ENCODE assay signal across 25 cellular contexts in genomic region chr1:200991039-200991698, GRCh38. TPM values are rescaled to one million over a fixed set of nuclear protein-coding genes. Genes with fewer than 3 reads are reported as not detected.
DNase-seq lines count a peak whose midpoint lies in the region; ATAC-seq, FAIRE-seq and TF ChIP-seq lines count a peak whose summit lies in the region.
"Had no signal": no experiment of that assay in that cellular context is flagged by ENCODE, and none has a peak within 500 bp of the region (broad histone marks: within the 10 kb centered on the region; RNA-seq: fewer than 3 reads in every experiment).

No MANE protein-coding gene starts in this region.

- intact Hi-C loops in IMR-90 (cut with micrococcal nuclease) (no loop called here), left colon (cut with DNase I, micrococcal nuclease) (no loop called here)
- intact Hi-C loops in activated CD4-positive, alpha-beta T cell treated with anti-CD3 and anti-CD28 coated beads, Interleukin-2, amount 10 ng/mL, durations not matched to agents 24 days and 14 days (cut with micrococcal nuclease): no loop called here

- no peak for TF ChIP-seq RAD21 in IMR-90 (IDR thresholded peaks at IDR 0.05; ENCODE audit: low read length)

- no peak overlapping the region for H4K91ac ChIP-seq in IMR-90 (ENCODE audit: insufficient read depth, low read depth, low read length)

- H3K27ac ChIP-seq in IMR-90 (ENCODE audit: insufficient read depth, low read length) (no peak overlapping the region), angular gyrus (ENCODE audit: low read depth, low read length) (peak overlapping the region; percentile 41), GM23248 (no peak overlapping the region)
- H3K27ac ChIP-seq: SJCRH30 had no signal

- no peak overlapping the region for H3K27ac Mint-ChIP-seq in activated CD4-positive, alpha-beta T cell treated with anti-CD3 and anti-CD28 coated beads, Interleukin-2, amount 10 ng/mL, durations not matched to agents 24 days and 14 days
- H3K27ac Mint-ChIP-seq: B cell, HFFc6 had no signal

- no peaks in the 10 kb centered on the region for H3K79me2 ChIP-seq in GM23248 (ENCODE audit: insufficient read depth)

- no peak overlapping the region for H3K56ac ChIP-seq in IMR-90 (ENCODE audit: extremely low read depth, insufficient read depth, low read length)

- POLR2A ChIA-PET in IMR-90 (lab: Charles Lee; ENCODE audit: unreplicated experiment): no interaction called here

- H2AK9ac ChIP-seq in IMR-90 (replicated peaks; ENCODE audit: low read depth, low read length, poor library complexity): no peak overlapping the region

- no peak overlapping the region for H2AK5ac ChIP-seq in IMR-90 (ENCODE audit: low read depth, low read length)

- TF ChIP-seq CTCF in IMR-90 (conservative IDR thresholded peaks at IDR 0.05; ENCODE audit: low read depth, low read length): no peak

- no peak overlapping the region for H4K5ac ChIP-seq in IMR-90 (ENCODE audit: low read depth, low read length)

- no peaks in the 10 kb centered on the region for H3K9me1 ChIP-seq in IMR-90 (ENCODE audit: insufficient read depth, low read length)

- H3K36me3 ChIP-seq in IMR-90 (ENCODE audit: control insufficient read depth, insufficient read depth, low read length) (no peaks in the 10 kb centered on the region), GM23248 (ENCODE audit: low read depth) (no peaks in the 10 kb centered on the region)
- H3K36me3 ChIP-seq: HAP-1, SJCRH30 had no signal

- no peak overlapping the region for H2BK20ac ChIP-seq in IMR-90 (ENCODE audit: low read depth, low read length)

- no peak overlapping the region for H3K4me3 ChIP-seq in IMR-90 (ENCODE audit: insufficient read depth, low read depth, low read length)
- H3K4me3 ChIP-seq in GM23248: no peak overlapping the region
- H3K4me3 ChIP-seq: HAP-1, SJCRH30 had no signal

- H2AFZ ChIP-seq in IMR-90 (replicated peaks; ENCODE audit: low read length, poor library complexity): peak overlapping the region; percentile 11
- H2AFZ ChIP-seq in GM23248: no peak overlapping the region

- WGBS in IMR-90 (ENCODE audit: extremely low coverage in 2 of 2, insufficient read length in 1 of 2), 2 experiments: 75% methylated on average over 8 of the region's 14 CpGs; no CpG with 5 or more reads in 1 of the 2 experiments
- WGBS in GM23248 (ENCODE audit: low coverage in 1 of 2, low lambda C conversion rate in 2 of 2, missing lambda C conversion rate in 2 of 2), 2 experiments: 36 to 42% methylated on average over 13 to 14 of the region's 14 CpGs

- TF ChIP-seq POLR2A in IMR-90 (IDR thresholded peaks at IDR 0.05; ENCODE audit: low read depth, low read length): no peak

- H3K9ac ChIP-seq in IMR-90 (ENCODE audit: low read depth, low read length) (no peak overlapping the region), GM23248 (no peak overlapping the region)

- H3K18ac ChIP-seq in IMR-90 (ENCODE audit: low read depth, low read length): no peak overlapping the region

- no TSS peak for BruUV-seq in IMR-90 (replicated peaks; lab: Mats Ljungman, UMichigan)

- no peak overlapping the region for H2BK120ac ChIP-seq in IMR-90 (ENCODE audit: low read depth, low read length)

- H3K4me1 ChIP-seq in IMR-90 (ENCODE audit: control insufficient read depth, insufficient read depth, low read length) (no peaks in the 10 kb centered on the region), GM23248 (ENCODE audit: insufficient read depth) (no peaks in the 10 kb centered on the region)
- H3K4me1 ChIP-seq: HAP-1, SJCRH30 had no signal

- H3K23ac ChIP-seq in IMR-90 (ENCODE audit: low read depth, low read length): no peak overlapping the region

- ATAC-seq in IMR-90 (ENCODE audit: low read depth): no peak
- peak; percentile 28 for ATAC-seq in left colon

- H3K79me1 ChIP-seq in IMR-90 (ENCODE audit: low read depth in 1 of 2, low read length in 2 of 2): no peaks in the 10 kb centered on the region

- no peak for FAIRE-seq in RCC 7860 (lab: Jason Lieb, UNC)
- FAIRE-seq: GM18507, HTR-8/SVneo had no signal

- no peaks in the 10 kb centered on the region for H3K27me3 Mint-ChIP-seq in activated CD4-positive, alpha-beta T cell treated with anti-CD3 and anti-CD28 coated beads, Interleukin-2, amount 10 ng/mL, durations not matched to agents 24 days and 14 days
- H3K27me3 Mint-ChIP-seq: B cell; CD8-positive, alpha-beta memory T cell had no signal

- no peak overlapping the region for H3K4ac ChIP-seq in IMR-90 (ENCODE audit: low read depth, low read length)

- H3K4me1 Mint-ChIP-seq in activated CD4-positive, alpha-beta T cell treated with anti-CD3 and anti-CD28 coated beads, Interleukin-2, amount 10 ng/mL, durations not matched to agents 24 days and 14 days: no peaks in the 10 kb centered on the region
- H3K4me1 Mint-ChIP-seq: B cell had no signal

- DNase-seq in IMR-90 (no peak), left colon (no peak), putamen (ENCODE audit: low spot score) (peak; percentile 30), iPS-NIHi11 (ENCODE audit: low spot score) (no peak), RCC 7860 (ENCODE audit: low spot score) (no peak), GM23248 (no peak)
- DNase-seq in activated CD4-positive, alpha-beta T cell treated with anti-CD3 and anti-CD28 coated beads, Interleukin-2, amount 10 ng/mL, durations not matched to agents 24 days and 14 days: no peak
- DNase-seq: CD8-positive, alpha-beta memory T cell; DMS53; GOT3; HFFc6; KBM-7; NCI-H1105 treated with DMSO at 0.1 percent for 48 hours; NCI-H146; NCI-H1930; NCI-H2107; NCI-H446; NCI-H524 treated with DMSO at 0.1 percent for 48 hours; NCI-H774; SJCRH30 had no signal

- no peak overlapping the region for H4K8ac ChIP-seq in IMR-90 (ENCODE audit: low read depth in 2 of 2, low read length in 2 of 2)

- H3K9me3 Mint-ChIP-seq in activated CD4-positive, alpha-beta T cell treated with anti-CD3 and anti-CD28 coated beads, Interleukin-2, amount 10 ng/mL, durations not matched to agents 24 days and 14 days: no peaks in the 10 kb centered on the region
- H3K9me3 Mint-ChIP-seq: CD8-positive, alpha-beta memory T cell; HFFc6 had no signal

- H3K9me2 ChIP-seq in GM23248 (ENCODE audit: insufficient read depth): no peaks in the 10 kb centered on the region

- dilution Hi-C loops in IMR-90 (cut with HindIII; ENCODE audit: low sequenced_read_pairs, unreplicated experiment): no loop called here

- H3K9me3 ChIP-seq in IMR-90 (ENCODE audit: control insufficient read depth, insufficient read depth, low read length): no peaks in the 10 kb centered on the region
- no peaks in the 10 kb centered on the region for H3K9me3 ChIP-seq in GM23248 (ENCODE audit: low read depth)
- H3K9me3 ChIP-seq: HAP-1, SJCRH30 had no signal

- no peak overlapping the region for H2BK5ac ChIP-seq in IMR-90 (ENCODE audit: low read depth, low read length, poor library complexity, severe bottlenecking)

- no peaks in the 10 kb centered on the region for H3F3A ChIP-seq in GM23248 (ENCODE audit: insufficient read depth)

- in situ Hi-C loops in IMR-90 (cut with MboI; ENCODE audit: low sequenced_read_pairs): no loop called here
- in situ Hi-C loops in GM23248 (cut with MboI): no loop called here

- H2BK15ac ChIP-seq in IMR-90 (ENCODE audit: low read depth, low read length): no peak overlapping the region

- H3K14ac ChIP-seq in IMR-90 (replicated peaks; ENCODE audit: low read depth, low read length): no peak overlapping the region

- CTCF ChIA-PET in IMR-90 (lab: Yijun Ruan, JAX): no interaction called here

- H4K20me1 ChIP-seq in IMR-90 (ENCODE audit: insufficient read depth, low read length): no peaks in the 10 kb centered on the region; the same call in 1 of the 2 replicates
- H4K20me1 ChIP-seq in GM23248 (ENCODE audit: insufficient read depth): no peaks in the 10 kb centered on the region

- H3K4me3 Mint-ChIP-seq in activated CD4-positive, alpha-beta T cell treated with anti-CD3 and anti-CD28 coated beads, Interleukin-2, amount 10 ng/mL, durations not matched to agents 24 days and 14 days: no peak overlapping the region
- H3K4me3 Mint-ChIP-seq: B cell; CD8-positive, alpha-beta memory T cell; HFFc6 had no signal

- H3K36me3 Mint-ChIP-seq in activated CD4-positive, alpha-beta T cell treated with anti-CD3 and anti-CD28 coated beads, Interleukin-2, amount 10 ng/mL, durations not matched to agents 24 days and 14 days (ENCODE audit: low read depth): peaks cover 48% of the 10 kb centered on the region

- H3K4me2 ChIP-seq in IMR-90 (ENCODE audit: low read depth, low read length): no peak overlapping the region
- no peak overlapping the region for H3K4me2 ChIP-seq in GM23248 (ENCODE audit: unreplicated experiment)

- peaks cover 11% of the 10 kb centered on the region; the same call in 1 of the 2 replicates for H3K27me3 ChIP-seq in IMR-90 (ENCODE audit: control insufficient read depth, insufficient read depth, low read length)
- no peaks in the 10 kb centered on the region; the same call in 1 of the 2 replicates for H3K27me3 ChIP-seq in GM23248 (replicated peaks; ENCODE audit: insufficient read depth)

TF ChIP-seq in IMR-90, 13 proteins besides CTCF, POLR2A, EP300 and RAD21 (continues in another document):
- TF ChIP-seq MXI1 (IDR thresholded peaks at IDR 0.05; ENCODE audit: borderline replicate concordance, low read depth, low read length) (no peak), CHD1 (IDR thresholded peaks at IDR 0.05; ENCODE audit: low read depth, low read length) (no peak), RCOR1 (IDR thresholded peaks at IDR 0.05; ENCODE audit: insufficient replicate concordance, low read length) (no peak), BHLHE40 (IDR thresholded peaks at IDR 0.05; ENCODE audit: low read depth, low read length) (no peak), SMC3 (IDR thresholded peaks at IDR 0.05; ENCODE audit: low read depth, low read length) (no peak), FOS (IDR thresholded peaks at IDR 0.05; ENCODE audit: low read depth, low read length) (no peak), USF2 (IDR thresholded peaks at IDR 0.05; ENCODE audit: low read depth, low read length) (no peak), NFE2L2 (IDR thresholded peaks at IDR 0.05; ENCODE audit: low read depth, low read length) (no peak)

RNA-seq across cellular contexts. Expression of gene KIF21B, which starts 32.3 kb away (rescaled TPM):
- total RNA-seq in IMR-90 (2012; rRNA removed) (0.36 and 0.56 TPM in 2 replicates), left colon (10 to 100 TPM in 1 of 2 donors, 1 to 10 TPM in 1; 5.5 to 11.0 TPM)
- polyA plus RNA-seq in IMR-90 (2012; rRNA removed) (0.55 and 0.60 TPM in 2 replicates), GM23248 (2016; fragmentation: Nextera tagmentation; extraction: Ambion mirVana) (0.03 and 0.04 TPM in 2 replicates)
- polyA plus RNA-seq in IMR-90 (2012; cell fraction: cytosol; rRNA removed): 0.35 and 0.40 TPM in 2 replicates
- 1.3 and 2.3 TPM in 2 replicates for polyA plus RNA-seq in IMR-90 (2012; cell fraction: nucleus; rRNA removed; ENCODE audit: low replicate concordance)
- 48.3 and 49.3 TPM in 2 replicates for total RNA-seq in activated CD4-positive, alpha-beta T cell treated with anti-CD3 and anti-CD28 coated beads, Interleukin-2, amount 10 ng/mL, durations not matched to agents 24 days and 14 days
- under 0.01 TPM in 1 of 2 replicates, not detected in the other for total RNA-seq in GM23248 (2014; rRNA removed; shearing (Covaris generic))
- total RNA-seq: HFFc6 had no signal
